ENCODE assay signal across 10 cellular contexts in the genomic region with DNA sequence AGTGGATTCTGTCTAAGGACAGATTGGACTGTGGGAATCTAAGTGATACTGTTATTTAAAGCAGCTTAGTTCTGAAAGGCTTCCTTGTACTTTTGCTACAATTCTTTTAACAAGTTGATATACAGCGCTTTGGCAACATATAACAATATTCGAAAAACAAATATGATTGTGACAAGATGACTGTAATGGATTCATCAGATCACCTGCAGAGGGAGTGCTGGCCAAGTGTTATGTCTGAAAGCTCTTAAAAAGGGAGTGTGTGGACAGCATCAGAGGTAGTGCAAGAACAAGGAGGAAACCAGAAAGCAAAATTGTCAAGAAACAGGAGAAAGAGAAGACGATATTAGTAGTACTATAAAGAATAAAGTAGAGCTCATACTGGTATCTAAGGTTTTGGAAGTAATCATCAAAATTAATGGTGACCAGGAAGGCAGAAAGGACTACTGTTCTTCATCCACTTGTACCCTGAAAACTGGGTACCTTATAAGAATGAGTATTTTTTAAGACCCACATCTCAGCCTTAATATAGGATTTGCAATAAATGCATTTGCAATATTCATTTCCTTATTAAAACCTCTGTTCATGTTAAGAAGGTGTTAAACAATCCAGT.
A peak's percentile ranks its signal among the peaks of the same experiment; 100 is the strongest.
DNase-seq lines count a peak whose midpoint lies in the region; ATAC-seq, FAIRE-seq and TF ChIP-seq lines count a peak whose summit lies in the region.
"Had no signal": no experiment of that assay in that cellular context is flagged by ENCODE, and none has a peak within 500 bp of the region (broad histone marks: within the 10 kb centered on the region; RNA-seq: fewer than 3 reads in every experiment).

No MANE protein-coding gene starts in this region.

- no peaks in the 10 kb centered on the region for H3K9me3 Mint-ChIP-seq in endodermal cell
- H3K9me3 Mint-ChIP-seq in CD8-positive, alpha-beta memory T cell: peaks cover 3 to 16% (median 9%) of the 10 kb centered on the region in 5 donors

- DNase-seq in heart right ventricle (no peak), cardiac septum (ENCODE audit: low spot score) (no peak), NCI-H774 (lab: John Stamatoyannopoulos, UW) (peak; percentile 40), endodermal cell (peak; percentile 62), urothelium cell line (ENCODE audit: low spot score) (peak; percentile 32)
- DNase-seq in CD8-positive, alpha-beta memory T cell: no peak

- H3K4me1 Mint-ChIP-seq in endodermal cell: no peaks in the 10 kb centered on the region
- no peaks in the 10 kb centered on the region for H3K4me1 Mint-ChIP-seq in CD8-positive, alpha-beta memory T cell

- H3K36me3 ChIP-seq in heart right ventricle: no peaks in the 10 kb centered on the region
- no peaks in the 10 kb centered on the region for H3K36me3 ChIP-seq in endodermal cell (ENCODE audit: control insufficient read depth, insufficient read depth, low read length)
- H3K36me3 ChIP-seq in CD8-positive, alpha-beta memory T cell (ENCODE audit: insufficient read depth, low read length): no peaks in the 10 kb centered on the region

- CTCF ChIA-PET in CD8-positive, alpha-beta memory T cell (lab: Charles Lee): no interaction called here

- H3K4me3 ChIP-seq in heart right ventricle (no peak overlapping the region), endodermal cell (ENCODE audit: low read length) (no peak overlapping the region)
- H3K4me3 ChIP-seq in CD8-positive, alpha-beta memory T cell (ENCODE audit: low read length): no peak overlapping the region
- H3K4me3 ChIP-seq: skin epidermis had no signal

- no peak overlapping the region for H3K4me3 Mint-ChIP-seq in endodermal cell
- no peak overlapping the region for H3K4me3 Mint-ChIP-seq in CD8-positive, alpha-beta memory T cell

- ATAC-seq in heart right ventricle (no peak), esophagus mucosa (no peak), GM19467 (IDR thresholded peaks at IDR 0.05; ENCODE audit: unreplicated experiment) (no peak)

- TF ChIP-seq CTCF in heart right ventricle (IDR thresholded peaks at IDR 0.05) (peak in 6 of 9 donors; percentile 8 to 27 (median 20)), endodermal cell (conservative IDR thresholded peaks at IDR 0.05) (peak; percentile 82)

- intact Hi-C loops in heart right ventricle (cut with DNase I): loop anchor here in 3 of 10 donors (10.0 kb wide), 1 partner anchor 127 kb away; no protein-coding TSS in a partner anchor
- intact Hi-C loops in cardiac septum (cut with DNase I): loop anchor here (10.0 kb wide), 1 partner anchor 127 kb away; no protein-coding TSS in a partner anchor

- no peaks in the 10 kb centered on the region for H3K27me3 Mint-ChIP-seq in endodermal cell (ENCODE audit: insufficient read depth)
- H3K27me3 Mint-ChIP-seq in CD8-positive, alpha-beta memory T cell: no peaks in the 10 kb centered on the region

- H3K4me1 ChIP-seq in heart right ventricle (no peaks in the 10 kb centered on the region), endodermal cell (ENCODE audit: control insufficient read depth, insufficient read depth, low read length) (no peaks in the 10 kb centered on the region)
- no peaks in the 10 kb centered on the region for H3K4me1 ChIP-seq in CD8-positive, alpha-beta memory T cell (ENCODE audit: insufficient read depth, low read length)

- H3K27ac ChIP-seq in heart right ventricle: no peak overlapping the region
- no peak overlapping the region for H3K27ac ChIP-seq in endodermal cell (ENCODE audit: low read depth, low read length)
- H3K27ac ChIP-seq in CD8-positive, alpha-beta memory T cell (ENCODE audit: low read depth, low read length): no peak overlapping the region
- H3K27ac ChIP-seq: epithelial cell of prostate, skin epidermis had no signal

- no peak overlapping the region for H3K27ac Mint-ChIP-seq in endodermal cell
- H3K27ac Mint-ChIP-seq in CD8-positive, alpha-beta memory T cell: no peak overlapping the region

- FAIRE-seq in urothelium cell line (lab: Jason Lieb, UNC): no peak

- H3K27me3 ChIP-seq in heart right ventricle (no peaks in the 10 kb centered on the region), endodermal cell (ENCODE audit: control insufficient read depth, insufficient read depth, low read length, poor library complexity, severe bottlenecking) (no peaks in the 10 kb centered on the region)
- no peaks in the 10 kb centered on the region for H3K27me3 ChIP-seq in CD8-positive, alpha-beta memory T cell (ENCODE audit: insufficient read depth, low read length, poor library complexity, severe bottlenecking)

- 74 to 78% methylated on average over 3 of the region's 3 CpGs for WGBS in heart right ventricle, 2 donors
- WGBS in endodermal cell (ENCODE audit: insufficient coverage in 1 of 2, insufficient read length in 1 of 2), 2 experiments: 75 to 84% methylated on average over 2 to 3 of the region's 3 CpGs

- H3K9me3 ChIP-seq in heart right ventricle: no peaks in the 10 kb centered on the region
- no peaks in the 10 kb centered on the region for H3K9me3 ChIP-seq in endodermal cell (ENCODE audit: control insufficient read depth, low read length)
- H3K9me3 ChIP-seq in CD8-positive, alpha-beta memory T cell (ENCODE audit: low read length): no peaks in the 10 kb centered on the region

- no peaks in the 10 kb centered on the region for H3K36me3 Mint-ChIP-seq in endodermal cell (ENCODE audit: low read depth)
- no peaks in the 10 kb centered on the region for H3K36me3 Mint-ChIP-seq in CD8-positive, alpha-beta memory T cell

- POLR2A ChIA-PET in CD8-positive, alpha-beta memory T cell (lab: Charles Lee): no interaction called here

- H3K9ac ChIP-seq in endodermal cell (ENCODE audit: extremely low read depth, low read length, poor library complexity, severe bottlenecking): no peak overlapping the region

Comparison
In these comparisons a context has a peak if more than half of its experiments do, and no peak if none do; other contexts are left out.
1. DNase-seq: peak in NCI-H774 (single experiment), endodermal cell (single experiment) and urothelium cell line (single experiment); none in heart right ventricle (0 of 2), cardiac septum (single experiment) and CD8-positive, alpha-beta memory T cell (0 of 5).